Comparison of ENCODE assay signal across 15 cellular contexts in genomic region chr7:102227371-102227770, GRCh38. TPM values are rescaled to one million over a fixed set of nuclear protein-coding genes. Genes with fewer than 3 reads are reported as not detected.
DNase-seq lines count a peak whose midpoint lies in the region; ATAC-seq and TF ChIP-seq lines count a peak whose summit lies in the region.
"Had no signal": no experiment of that assay in that cellular context is flagged by ENCODE, and none has a peak within 500 bp of the region (broad histone marks: within the 10 kb centered on the region; RNA-seq: fewer than 3 reads in every experiment).

No MANE protein-coding gene starts in this region.

- no peak overlapping the region for H3K27ac Mint-ChIP-seq in natural killer cell treated with Interleukin-12 subunit alpha and Interleukin-12 subunit beta and Interleukin-15 and Interleukin-18, amount 100 ng/mL, for 72 hours
- H3K27ac Mint-ChIP-seq in natural killer cell: no peak overlapping the region
- H3K27ac Mint-ChIP-seq in chondrocyte (ENCODE audit: unreplicated experiment): no peak overlapping the region
- H3K27ac Mint-ChIP-seq in nephron progenitor cell: peak overlapping the region; percentile 39
- H3K27ac Mint-ChIP-seq: CD4-positive, alpha-beta memory T cell; GM23338; HFFc6 had no signal

- no peaks in the 10 kb centered on the region for H3K4me1 Mint-ChIP-seq in natural killer cell treated with Interleukin-12 subunit alpha and Interleukin-12 subunit beta and Interleukin-15 and Interleukin-18, amount 100 ng/mL, for 72 hours (ENCODE audit: low read depth in 2 of 2)
- H3K4me1 Mint-ChIP-seq in natural killer cell (no peaks in the 10 kb centered on the region), chondrocyte (ENCODE audit: low read depth) (peaks cover 5% of the 10 kb centered on the region), nephron progenitor cell (peaks cover 2% of the 10 kb centered on the region)
- H3K4me1 Mint-ChIP-seq: CD4-positive, alpha-beta memory T cell; GM23338 had no signal

- DNase-seq in natural killer cell treated with Interleukin-12 subunit alpha and Interleukin-12 subunit beta and Interleukin-15 and Interleukin-18, amount 100 ng/mL, for 72 hours (ENCODE audit: low spot score): peak; percentile 59
- no peak for DNase-seq in natural killer cell
- peak; percentile 77 for DNase-seq in chondrocyte (ENCODE audit: low spot score)
- DNase-seq in nephron progenitor cell: no peak
- DNase-seq in G401 (ENCODE audit: low spot score): no peak
- no peak for DNase-seq in dermis blood vessel endothelial cell
- DNase-seq: C1 segment of cervical spinal cord; Calu3; CD4-positive, alpha-beta memory T cell; COR-L47; DMS53; DMS79 treated with DMSO at 0.1 percent for 48 hours; HFFc6 had no signal

- H3K36me3 Mint-ChIP-seq in natural killer cell treated with Interleukin-12 subunit alpha and Interleukin-12 subunit beta and Interleukin-15 and Interleukin-18, amount 100 ng/mL, for 72 hours: no peaks in the 10 kb centered on the region
- H3K36me3 Mint-ChIP-seq in natural killer cell: no peaks in the 10 kb centered on the region
- H3K36me3 Mint-ChIP-seq in chondrocyte (ENCODE audit: low read depth): no peaks in the 10 kb centered on the region
- H3K36me3 Mint-ChIP-seq in nephron progenitor cell (ENCODE audit: low read depth): peaks cover 44% of the 10 kb centered on the region

- TF ChIP-seq CTCF in natural killer cell (IDR thresholded peaks at IDR 0.05) (no peak), chondrocyte (IDR thresholded peaks at IDR 0.05) (no peak), nephron progenitor cell (IDR thresholded peaks at IDR 0.05) (no peak)

- no peak overlapping the region for H3K4me3 Mint-ChIP-seq in natural killer cell treated with Interleukin-12 subunit alpha and Interleukin-12 subunit beta and Interleukin-15 and Interleukin-18, amount 100 ng/mL, for 72 hours
- no peak overlapping the region for H3K4me3 Mint-ChIP-seq in natural killer cell
- no peak overlapping the region for H3K4me3 Mint-ChIP-seq in chondrocyte (ENCODE audit: unreplicated experiment)
- no peak overlapping the region for H3K4me3 Mint-ChIP-seq in nephron progenitor cell
- H3K4me3 Mint-ChIP-seq: CD4-positive, alpha-beta memory T cell; GM23338; HFFc6 had no signal

- H3K27me3 Mint-ChIP-seq in natural killer cell treated with Interleukin-12 subunit alpha and Interleukin-12 subunit beta and Interleukin-15 and Interleukin-18, amount 100 ng/mL, for 72 hours: no peaks in the 10 kb centered on the region
- H3K27me3 Mint-ChIP-seq in natural killer cell (ENCODE audit: low read depth in 2 of 2): no peaks in the 10 kb centered on the region
- H3K27me3 Mint-ChIP-seq in chondrocyte (ENCODE audit: low read depth): no peaks in the 10 kb centered on the region
- no peaks in the 10 kb centered on the region for H3K27me3 Mint-ChIP-seq in nephron progenitor cell (ENCODE audit: low read depth, poor library complexity)
- H3K27me3 Mint-ChIP-seq: CD4-positive, alpha-beta memory T cell had no signal

- no peak for ATAC-seq in natural killer cell treated with Interleukin-12 subunit alpha and Interleukin-12 subunit beta and Interleukin-15 and Interleukin-18, amount 100 ng/mL, for 72 hours
- ATAC-seq in natural killer cell: no peak
- ATAC-seq: GM12878, GM23338 had no signal

- no peaks in the 10 kb centered on the region for H3K9me3 Mint-ChIP-seq in natural killer cell treated with Interleukin-12 subunit alpha and Interleukin-12 subunit beta and Interleukin-15 and Interleukin-18, amount 100 ng/mL, for 72 hours
- H3K9me3 Mint-ChIP-seq in natural killer cell: no peaks in the 10 kb centered on the region
- H3K9me3 Mint-ChIP-seq in chondrocyte (ENCODE audit: low read depth): no peaks in the 10 kb centered on the region
- no peaks in the 10 kb centered on the region for H3K9me3 Mint-ChIP-seq in nephron progenitor cell
- H3K9me3 Mint-ChIP-seq: CD4-positive, alpha-beta memory T cell; GM23338; HFFc6 had no signal

- in situ Hi-C loops in G401 (cut with HindIII; ENCODE audit: low sequenced_read_pairs): no loop called here

- intact Hi-C loops in natural killer cell (cut with micrococcal nuclease): no loop called here

RNA-seq across cellular contexts. Expression of gene SH2B2, which starts 59.3 kb away (rescaled TPM):
- total RNA-seq in natural killer cell treated with Interleukin-12 subunit alpha and Interleukin-12 subunit beta and Interleukin-15 and Interleukin-18, amount 100 ng/mL, for 72 hours: 1 to 10 TPM; 2.4 to 4.9 TPM
- total RNA-seq in natural killer cell (1 to 10 TPM; 1.6 to 2.9 (median 2.0) TPM), chondrocyte (2.3 to 4.1 TPM (median 2.6 TPM) in 3 replicates), dermis blood vessel endothelial cell (2.5 and 4.4 TPM in 2 replicates)
- total RNA-seq in G401 (2014; rRNA removed; shearing (Covaris generic)): 31.6 and 43.6 TPM in 2 replicates

Comparison
In these comparisons a context has a peak if more than half of its experiments do, and no peak if none do; other contexts are left out.
1. DNase-seq: peak in natural killer cell treated with Interleukin-12 subunit alpha and Interleukin-12 subunit beta and Interleukin-15 and Interleukin-18, amount 100 ng/mL, for 72 hours (single experiment) and chondrocyte (single experiment); none in natural killer cell (single experiment), nephron progenitor cell (single experiment), G401 (single experiment) and dermis blood vessel endothelial cell (single experiment).